ENCODE assay signal across 8 cellular contexts in genomic region chr19:46785054-46785979, GRCh38. TPM values are rescaled to one million over a fixed set of nuclear protein-coding genes. Genes with fewer than 3 reads are reported as not detected.
A peak's percentile ranks its signal among the peaks of the same experiment; 100 is the strongest.
DNase-seq lines count a peak whose midpoint lies in the region; ATAC-seq and TF ChIP-seq lines count a peak whose summit lies in the region.

No MANE protein-coding gene starts in this region.

- TF ChIP-seq CTCF in CD4-positive, alpha-beta T cell (IDR thresholded peaks at IDR 0.05) = no peak
- TF ChIP-seq CTCF in Loucy (conservative IDR thresholded peaks at IDR 0.05; ENCODE audit: low read length) (no peak), choroid plexus epithelial cell (conservative IDR thresholded peaks at IDR 0.05; ENCODE audit: low read depth, low read length) (no peak)

- peaks cover 26% of the 10 kb centered on the region; the same call in 1 of the 2 replicates for H3K36me3 ChIP-seq in Loucy (ENCODE audit: insufficient read depth, low read length)

- no peak overlapping the region for H2AFZ ChIP-seq in Loucy (ENCODE audit: low read length)

- H3K4me1 ChIP-seq in Loucy (ENCODE audit: insufficient read depth, low read length, poor library complexity, severe bottlenecking) = peaks cover 33% of the 10 kb centered on the region

- POLR2A ChIA-PET in CD4-positive, alpha-beta T cell (lab: Charles Lee) = interaction anchor here (0.6 to 1.7 kb wide), 3 partner anchors 36 to 328 kb away, joined by 3 to 7 read pairs (median 5); partner anchors contain the start of gene ZC3H4

- H3K4me1 Mint-ChIP-seq in CD4-positive, alpha-beta T cell (ENCODE audit: low read depth) = peaks cover 55% of the 10 kb centered on the region
- peaks cover 46 to 56% of the 10 kb centered on the region in 2 donors for H3K4me1 Mint-ChIP-seq in natural killer cell treated with Interleukin-12 subunit alpha and Interleukin-12 subunit beta and Interleukin-15 and Interleukin-18, amount 100 ng/mL, for 72 hours (ENCODE audit: low read depth in 2 of 2)

- ATAC-seq in CD4-positive, alpha-beta T cell (ENCODE audit: poor library complexity) = no peak
- ATAC-seq in natural killer cell treated with Interleukin-12 subunit alpha and Interleukin-12 subunit beta and Interleukin-15 and Interleukin-18, amount 100 ng/mL, for 72 hours = no peak
- ATAC-seq in GM21390 (IDR thresholded peaks at IDR 0.05; ENCODE audit: unreplicated experiment) = no peak

- H3K27me3 ChIP-seq in CD4-positive, alpha-beta T cell (ENCODE audit: control insufficient read depth, insufficient read depth, low read length) = no peaks in the 10 kb centered on the region
- H3K27me3 ChIP-seq in Loucy (ENCODE audit: insufficient read depth, low read length, poor library complexity, severe bottlenecking) = peaks cover 5% of the 10 kb centered on the region

- no peaks in the 10 kb centered on the region for H3F3A ChIP-seq in Loucy (ENCODE audit: low read depth)

- DNase-seq in CD4-positive, alpha-beta T cell = no peak
- DNase-seq in choroid plexus epithelial cell (ENCODE audit: low read depth) (peak; percentile 9), cerebellum (ENCODE audit: low spot score) (no peak), islet precursor cell (no peak), NK-92 (lab: John Stamatoyannopoulos, UW; ENCODE audit: unreplicated experiment) (no peak)
- no peak for DNase-seq in natural killer cell treated with Interleukin-12 subunit alpha and Interleukin-12 subunit beta and Interleukin-15 and Interleukin-18, amount 100 ng/mL, for 72 hours (ENCODE audit: low spot score)

- H3K4me2 ChIP-seq in Loucy (ENCODE audit: low read depth, low read length, poor library complexity, severe bottlenecking) = peak overlapping the region; percentile 99

- CTCF ChIA-PET in CD4-positive, alpha-beta T cell (lab: Charles Lee) = interaction anchor here (1.0 to 3.7 kb wide), 5 partner anchors 19 to 55 kb away, joined by 3 to 16 read pairs (median 6); no protein-coding TSS in a partner anchor

- intact Hi-C loops in CD4-positive, alpha-beta T cell (cut with DNase I, micrococcal nuclease) = loop anchor here (5.0 to 10.0 kb wide), 4 partner anchors 37 to 1539 kb away; partner anchors contain the start of genes CCDC9 (in 1 of the 2), EMP3 (in 1 of the 2) and TMEM160 (in 1 of the 2)

- peaks cover 80% of the 10 kb centered on the region for H3K79me2 ChIP-seq in Loucy (ENCODE audit: insufficient read depth, low read length)

- no peak overlapping the region for H3K27ac ChIP-seq in CD4-positive, alpha-beta T cell (ENCODE audit: low read depth, low read length)

- no peaks in the 10 kb centered on the region for H3K9me2 ChIP-seq in Loucy (replicated peaks; ENCODE audit: low read depth, low read length)

- peak overlapping the region; percentile 99 for H3K9ac ChIP-seq in Loucy (ENCODE audit: low read depth, low read length, poor library complexity, severe bottlenecking)

- no peaks in the 10 kb centered on the region for H3K9me3 ChIP-seq in CD4-positive, alpha-beta T cell (ENCODE audit: control insufficient read depth, low read length)
- no peaks in the 10 kb centered on the region for H3K9me3 ChIP-seq in Loucy (ENCODE audit: insufficient read depth, low read depth, low read length)

- H3K36me3 Mint-ChIP-seq in CD4-positive, alpha-beta T cell (ENCODE audit: low read depth) = peaks cover 27% of the 10 kb centered on the region
- peaks cover 24% of the 10 kb centered on the region for H3K36me3 Mint-ChIP-seq in natural killer cell treated with Interleukin-12 subunit alpha and Interleukin-12 subunit beta and Interleukin-15 and Interleukin-18, amount 100 ng/mL, for 72 hours

- H3K9me3 Mint-ChIP-seq in CD4-positive, alpha-beta T cell = no peaks in the 10 kb centered on the region
- H3K9me3 Mint-ChIP-seq in natural killer cell treated with Interleukin-12 subunit alpha and Interleukin-12 subunit beta and Interleukin-15 and Interleukin-18, amount 100 ng/mL, for 72 hours = no peaks in the 10 kb centered on the region

- peak overlapping the region; percentile 83 for H3K27ac Mint-ChIP-seq in CD4-positive, alpha-beta T cell
- H3K27ac Mint-ChIP-seq in natural killer cell treated with Interleukin-12 subunit alpha and Interleukin-12 subunit beta and Interleukin-15 and Interleukin-18, amount 100 ng/mL, for 72 hours = peak overlapping the region; percentile 99

- no peaks in the 10 kb centered on the region for H3K27me3 Mint-ChIP-seq in CD4-positive, alpha-beta T cell
- H3K27me3 Mint-ChIP-seq in natural killer cell treated with Interleukin-12 subunit alpha and Interleukin-12 subunit beta and Interleukin-15 and Interleukin-18, amount 100 ng/mL, for 72 hours = no peaks in the 10 kb centered on the region

- peak overlapping the region; percentile 93 for H3K4me3 Mint-ChIP-seq in CD4-positive, alpha-beta T cell
- H3K4me3 Mint-ChIP-seq in natural killer cell treated with Interleukin-12 subunit alpha and Interleukin-12 subunit beta and Interleukin-15 and Interleukin-18, amount 100 ng/mL, for 72 hours = peak overlapping the region; percentile 98

- H3K4me3 ChIP-seq in Loucy (ENCODE audit: low read length, poor library complexity, severe bottlenecking) = peak overlapping the region; percentile 79
- H3K4me3 ChIP-seq in choroid plexus epithelial cell (ENCODE audit: low read depth, low read length) = peak overlapping the region; percentile 86

- peaks cover 73% of the 10 kb centered on the region for H4K20me1 ChIP-seq in Loucy (ENCODE audit: insufficient read depth, low read length, poor library complexity, severe bottlenecking)

RNA-seq across cellular contexts. Expression of gene SLC1A5, which starts 3.1 kb away (rescaled TPM):
- total RNA-seq in CD4-positive, alpha-beta T cell = 1 to 10 TPM; 7.1 TPM
- 100 to 1,000 TPM; 215 to 269 TPM for total RNA-seq in natural killer cell treated with Interleukin-12 subunit alpha and Interleukin-12 subunit beta and Interleukin-15 and Interleukin-18, amount 100 ng/mL, for 72 hours
- 6.9 TPM for total RNA-seq in cerebellum

RNA-seq across cellular contexts. Expression of gene STRN4, which starts 39.1 kb away (rescaled TPM):
- 10 to 100 TPM; 90.0 to 94.0 TPM for total RNA-seq in CD4-positive, alpha-beta T cell
- total RNA-seq in natural killer cell treated with Interleukin-12 subunit alpha and Interleukin-12 subunit beta and Interleukin-15 and Interleukin-18, amount 100 ng/mL, for 72 hours = 100 to 1,000 TPM in 1 of 2 donors, 10 to 100 TPM in 1; 88.9 to 121 TPM
- 73.6 TPM for total RNA-seq in cerebellum

RNA-seq across cellular contexts. Expression of gene FKRP, which starts 39.5 kb away (rescaled TPM):
- total RNA-seq in CD4-positive, alpha-beta T cell = 10 to 100 TPM; 19.0 to 20.2 TPM
- total RNA-seq in natural killer cell treated with Interleukin-12 subunit alpha and Interleukin-12 subunit beta and Interleukin-15 and Interleukin-18, amount 100 ng/mL, for 72 hours = 10 to 100 TPM; 16.4 to 25.4 TPM
- 18.8 TPM for total RNA-seq in cerebellum

Comparison
In these comparisons a context has a peak if more than half of its experiments do, and no peak if none do; other contexts are left out.
1. RNA of gene SLC1A5, which starts 3.1 kb away (total RNA-seq): 215 to 269 TPM in natural killer cell treated with Interleukin-12 subunit alpha and Interleukin-12 subunit beta and Interleukin-15 and Interleukin-18, amount 100 ng/mL, for 72 hours; 7.1 TPM in CD4-positive, alpha-beta T cell and 6.9 TPM in cerebellum (single experiment); every median in the first group is over 10 times any median in the second.